In the genomic region with DNA sequence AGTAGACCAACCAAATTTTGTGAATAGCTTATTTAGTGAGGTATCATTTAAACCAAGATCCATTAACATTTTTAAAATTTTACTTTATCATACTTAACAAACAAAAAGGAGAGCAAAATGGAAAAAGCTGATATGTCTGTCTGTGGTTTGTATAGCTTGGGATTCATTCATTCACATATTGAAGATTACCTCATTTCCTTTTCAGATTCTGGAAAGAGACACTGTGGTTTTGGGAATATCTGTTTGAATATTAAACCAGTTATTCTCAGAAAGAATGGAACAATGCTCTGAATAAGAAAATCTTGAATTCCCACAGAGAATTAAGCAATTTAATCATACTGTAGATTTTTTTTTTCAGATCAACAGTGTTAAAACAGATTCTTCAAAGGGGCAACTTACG, we compare ENCODE assay signal across 15 cellular contexts.
"Had no signal": no experiment of that assay in that cellular context is flagged by ENCODE, and none has a peak within 500 bp of the region (broad histone marks: within the 10 kb centered on the region; RNA-seq: fewer than 3 reads in every experiment).

No MANE protein-coding gene starts in this region.

- H3K9me3 ChIP-seq: transverse colon had no signal

- ATAC-seq: activated CD4-positive, CD25-positive, alpha-beta regulatory T cell treated with anti-CD3 and anti-CD28 coated beads, Interleukin-2, amount 50 U/mL, for 24 hours; right cardiac atrium had no signal

- DNase-seq: activated CD4-positive, alpha-beta T cell treated with anti-CD3 and anti-CD28 coated beads, Interleukin-2, amount 50 U/mL, for 1 hour; activated CD8-positive, alpha-beta memory T cell treated with anti-CD3 and anti-CD28 coated beads for 24 hours; activated naive CD4-positive, alpha-beta T cell; aorta; erythroblast; foreskin fibroblast; kidney glomerular epithelial cell; right cardiac atrium; small intestine; stimulated activated CD4-positive, alpha-beta T cell treated with anti-CD3 and anti-CD28 coated beads, Interleukin-4, amount 100 ng/mL, for 24 hours; stimulated activated naive CD4-positive, alpha-beta T cell; substantia nigra; T-helper 9 cell; transverse colon had no signal

- H3K27me3 ChIP-seq: transverse colon had no signal

- H3K4me1 ChIP-seq: transverse colon had no signal

- H3K27ac ChIP-seq: transverse colon had no signal

- H3K36me3 ChIP-seq: transverse colon had no signal

- H3K4me3 ChIP-seq: transverse colon had no signal
